28 cellular contexts compared by ENCODE assay signal in the genomic region with DNA sequence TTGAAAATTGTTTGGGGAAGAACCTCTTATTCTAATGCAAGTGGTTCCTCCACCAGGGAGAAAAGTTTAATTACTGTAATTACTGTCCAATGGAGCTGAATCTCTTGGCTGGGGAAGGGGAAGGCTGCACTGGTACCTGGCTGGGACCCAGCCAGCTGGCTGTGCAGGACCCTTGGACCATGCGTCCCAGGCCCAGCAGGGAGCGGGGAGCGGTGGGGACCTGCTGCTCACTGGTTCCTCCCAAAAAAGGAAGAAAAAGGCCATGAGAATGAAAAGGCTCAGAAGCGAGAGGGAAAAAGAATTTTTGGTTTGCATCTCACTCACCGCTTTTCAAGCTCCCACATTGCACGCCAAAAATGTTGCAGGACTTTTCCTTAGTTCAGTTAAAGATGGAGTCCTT.
"Had no signal": no experiment of that assay in that cellular context is flagged by ENCODE, and none has a peak within 500 bp of the region (broad histone marks: within the 10 kb centered on the region; RNA-seq: fewer than 3 reads in every experiment).

No MANE protein-coding gene starts in this region.

- H3K27me3 Mint-ChIP-seq: stimulated activated memory B cell treated with anti-CD40 and anti-IgM and Interleukin-4, amounts not matched to agents 10 μg/mL and 1 μg/mL and 100 μg/mL, for 72 hours; stimulated activated naive B cell treated with anti-CD40 and anti-IgM and Interleukin-4, amounts not matched to agents 10 μg/mL and 1 μg/mL and 100 μg/mL, for 72 hours; stimulated activated naive CD8-positive, alpha-beta T cell treated with anti-CD3 and anti-CD28 coated beads, Interleukin-15, amount 100 ng/mL, for 72 hours; stimulated activated naive CD8-positive, alpha-beta T cell treated with anti-CD3 and anti-CD28 coated beads, Interleukin-15, Interleukin-2, amounts not matched to agents 100 ng/mL and 50 ng/mL, for 24 hours; type B pancreatic cell had no signal

- H3K27ac Mint-ChIP-seq: stimulated activated effector memory CD8-positive, alpha-beta T cell treated with anti-CD3 and anti-CD28 coated beads, Interleukin-12 subunit alpha, Interleukin-12 subunit beta, amount 100 ng/mL, for 72 hours; stimulated activated memory B cell treated with anti-CD40 and anti-IgM and Interleukin-4, amounts not matched to agents 10 μg/mL and 1 μg/mL and 100 μg/mL, for 72 hours; stimulated activated naive B cell treated with anti-CD40 and anti-IgM and Interleukin-4, amounts not matched to agents 10 μg/mL and 1 μg/mL and 100 μg/mL, for 72 hours; stimulated activated naive CD8-positive, alpha-beta T cell treated with anti-CD3 and anti-CD28 coated beads, Interleukin-15, amount 100 ng/mL, for 72 hours; stimulated activated naive CD8-positive, alpha-beta T cell treated with anti-CD3 and anti-CD28 coated beads, Interleukin-15, Interleukin-2, amounts not matched to agents 100 ng/mL and 50 ng/mL, for 24 hours; type B pancreatic cell had no signal

- ATAC-seq: stimulated activated effector memory CD8-positive, alpha-beta T cell treated with anti-CD3 and anti-CD28 coated beads, Interleukin-12 subunit alpha, Interleukin-12 subunit beta, amount 100 ng/mL, for 72 hours; stimulated activated memory B cell treated with anti-CD40 and anti-IgM and Interleukin-4, amounts not matched to agents 10 μg/mL and 1 μg/mL and 100 μg/mL, for 72 hours; stimulated activated naive B cell treated with anti-CD40 and anti-IgM and Interleukin-4, amounts not matched to agents 10 μg/mL and 1 μg/mL and 100 μg/mL, for 72 hours; stimulated activated naive CD8-positive, alpha-beta T cell treated with anti-CD3 and anti-CD28 coated beads, Interleukin-15, amount 100 ng/mL, for 72 hours; stimulated activated naive CD8-positive, alpha-beta T cell treated with anti-CD3 and anti-CD28 coated beads, Interleukin-15, Interleukin-2, amounts not matched to agents 100 U/mL and 50 U/mL, for 24 hours; upper lobe of right lung had no signal

- H3K36me3 ChIP-seq: stomach, suprapubic skin, thoracic aorta, thyroid gland, tibial artery, tibial nerve, transverse colon, upper lobe of left lung, upper lobe of right lung, uterus, vagina had no signal

- H3K9me3 ChIP-seq: stomach, suprapubic skin, testis, thoracic aorta, thyroid gland, tibial artery, tibial nerve, transverse colon, upper lobe of left lung, upper lobe of right lung, uterus, vagina had no signal

- H3K4me1 ChIP-seq: stomach, suprapubic skin, testis, thyroid gland, tibial nerve, transverse colon, upper lobe of left lung, upper lobe of right lung, uterus, vagina had no signal

- H3K4me3 ChIP-seq: stomach, suprapubic skin, testis, thoracic aorta, thyroid gland, tibial artery, tibial nerve, transverse colon, upper lobe of left lung, upper lobe of right lung, uterus, vagina had no signal

- H3K27me3 ChIP-seq: stomach, suprapubic skin, testis, thyroid gland, tibial artery, tibial nerve, transverse colon, upper lobe of left lung, upper lobe of right lung, uterus, vagina had no signal

- H3K9me3 Mint-ChIP-seq: stimulated activated memory B cell treated with anti-CD40 and anti-IgM and Interleukin-4, amounts not matched to agents 10 μg/mL and 1 μg/mL and 100 μg/mL, for 72 hours; stimulated activated naive B cell treated with anti-CD40 and anti-IgM and Interleukin-4, amounts not matched to agents 10 μg/mL and 1 μg/mL and 100 μg/mL, for 72 hours; stimulated activated naive CD8-positive, alpha-beta T cell treated with anti-CD3 and anti-CD28 coated beads, Interleukin-15, amount 100 ng/mL, for 72 hours; stimulated activated naive CD8-positive, alpha-beta T cell treated with anti-CD3 and anti-CD28 coated beads, Interleukin-15, Interleukin-2, amounts not matched to agents 100 ng/mL and 50 ng/mL, for 24 hours had no signal

- DNase-seq: stimulated activated CD4-positive, alpha-beta T cell treated with anti-CD3 and anti-CD28 coated beads, Interleukin-2, amount 100 ng/mL, for 48 hours; stimulated activated CD4-positive, alpha-beta T cell treated with anti-CD3 and anti-CD28 coated beads, Interleukin-4, amount 100 ng/mL, for 1 hour; stimulated activated CD4-positive, alpha-beta T cell treated with anti-CD3 and anti-CD28 coated beads, Interleukin-4, amount 100 ng/mL, for 24 hours; stimulated activated CD4-positive, alpha-beta T cell treated with anti-CD3 and anti-CD28 coated beads, Interleukin-4, amount 100 ng/mL, for 4 hours; stimulated activated CD8-positive, alpha-beta memory T cell treated with anti-CD3 and anti-CD28 coated beads, Interleukin-4, amount 100 ng/mL, for 48 hours; stimulated activated naive B cell treated with anti-CD40 and anti-IgM and Interleukin-4, amounts not matched to agents 10 μg/mL and 1 μg/mL and 100 μg/mL, for 72 hours; stimulated activated naive CD4-positive, alpha-beta T cell; stimulated activated naive CD4-positive, alpha-beta T cell treated with Interleukin-2 at 50 U/mL for 16 hours; stimulated activated naive CD8-positive, alpha-beta T cell treated with anti-CD3 and anti-CD28 coated beads, Interleukin-15, amount 100 ng/mL, for 72 hours; stimulated activated naive CD8-positive, alpha-beta T cell treated with anti-CD3 and anti-CD28 coated beads, Interleukin-15, Interleukin-2, amounts not matched to agents 100 U/mL and 50 U/mL, for 24 hours; stomach; substantia nigra; testis; thyroid gland; tibial artery; transverse colon; trophoblast cell; upper lobe of right lung; uterus had no signal

- H3K4me1 Mint-ChIP-seq: stimulated activated effector memory CD8-positive, alpha-beta T cell treated with anti-CD3 and anti-CD28 coated beads, Interleukin-12 subunit alpha, Interleukin-12 subunit beta, amount 100 ng/mL, for 72 hours; stimulated activated memory B cell treated with anti-CD40 and anti-IgM and Interleukin-4, amounts not matched to agents 10 μg/mL and 1 μg/mL and 100 μg/mL, for 72 hours; stimulated activated naive B cell treated with anti-CD40 and anti-IgM and Interleukin-4, amounts not matched to agents 10 μg/mL and 1 μg/mL and 100 μg/mL, for 72 hours; stimulated activated naive CD8-positive, alpha-beta T cell treated with anti-CD3 and anti-CD28 coated beads, Interleukin-15, amount 100 ng/mL, for 72 hours had no signal

- H3K36me3 Mint-ChIP-seq: stimulated activated effector memory CD8-positive, alpha-beta T cell treated with anti-CD3 and anti-CD28 coated beads, Interleukin-12 subunit alpha, Interleukin-12 subunit beta, amount 100 ng/mL, for 72 hours; stimulated activated memory B cell treated with anti-CD40 and anti-IgM and Interleukin-4, amounts not matched to agents 10 μg/mL and 1 μg/mL and 100 μg/mL, for 72 hours; stimulated activated naive B cell treated with anti-CD40 and anti-IgM and Interleukin-4, amounts not matched to agents 10 μg/mL and 1 μg/mL and 100 μg/mL, for 72 hours; type B pancreatic cell had no signal

- H3K4me3 Mint-ChIP-seq: stimulated activated effector memory CD8-positive, alpha-beta T cell treated with anti-CD3 and anti-CD28 coated beads, Interleukin-12 subunit alpha, Interleukin-12 subunit beta, amount 100 ng/mL, for 72 hours; stimulated activated memory B cell treated with anti-CD40 and anti-IgM and Interleukin-4, amounts not matched to agents 10 μg/mL and 1 μg/mL and 100 μg/mL, for 72 hours; stimulated activated naive B cell treated with anti-CD40 and anti-IgM and Interleukin-4, amounts not matched to agents 10 μg/mL and 1 μg/mL and 100 μg/mL, for 72 hours; stimulated activated naive CD8-positive, alpha-beta T cell treated with anti-CD3 and anti-CD28 coated beads, Interleukin-15, amount 100 ng/mL, for 72 hours; stimulated activated naive CD8-positive, alpha-beta T cell treated with anti-CD3 and anti-CD28 coated beads, Interleukin-15, Interleukin-2, amounts not matched to agents 100 ng/mL and 50 ng/mL, for 24 hours; type B pancreatic cell had no signal
